ENCODE assay signal across 28 cellular contexts in genomic region chr1:3003941-3004270, GRCh38. TPM values are rescaled to one million over a fixed set of nuclear protein-coding genes. Genes with fewer than 3 reads are reported as not detected.
"Had no signal": no experiment of that assay in that cellular context is flagged by ENCODE, and none has a peak within 500 bp of the region (broad histone marks: within the 10 kb centered on the region; RNA-seq: fewer than 3 reads in every experiment).

No MANE protein-coding gene starts in this region.

- H3K27ac Mint-ChIP-seq: activated B cell treated with CpG ODN at 0.5 μM for 24 hours; activated CD8-positive, alpha-beta T cell treated with anti-CD3 and anti-CD28 coated beads, Interleukin-2, amount 10 ng/mL, durations not matched to agents 7 days and 5 days; activated naive CD8-positive, alpha-beta T cell treated with anti-CD3 and anti-CD28 coated beads for 36 hours; activated T-cell treated with anti-CD3 and anti-CD28 coated beads, Interleukin-2, amount 50 U/mL, for 72 hours; endodermal cell; memory B cell; nephron; T-cell had no signal

- H3K27ac ChIP-seq: epithelial cell of prostate, foreskin keratinocyte, left ventricle myocardium inferior, transverse colon, vagina had no signal

- H3K4me1 ChIP-seq: foreskin keratinocyte, left ventricle myocardium inferior, transverse colon, vagina had no signal

- H3K36me3 ChIP-seq: left ventricle myocardium inferior, transverse colon, vagina had no signal

- H3K27me3 Mint-ChIP-seq: memory B cell had no signal

- H3K36me3 Mint-ChIP-seq: T-cell had no signal

- DNase-seq: activated CD4-positive, alpha-beta T cell treated with anti-CD3 and anti-CD28 coated beads for 48 hours; activated CD8-positive, alpha-beta memory T cell treated with anti-CD3 and anti-CD28 coated beads, Interleukin-2, amount 50 U/mL, for 48 hours; activated CD8-positive, alpha-beta T cell treated with anti-CD3 and anti-CD28 coated beads, Interleukin-2, amount 10 ng/mL, durations not matched to agents 7 days and 5 days; activated gamma-delta T cell treated with Interleukin-2 at 50 U/mL for 16 hours; activated naive CD8-positive, alpha-beta T cell treated with anti-CD3 and anti-CD28 coated beads for 36 hours; activated T-cell treated with anti-CD3 and anti-CD28 coated beads, Interleukin-2, amount 50 U/mL, for 72 hours; amniotic stem cell; endodermal cell; foreskin keratinocyte; glutamatergic neuron; left ventricle myocardium inferior; retina; stimulated activated CD4-positive, alpha-beta T cell treated with anti-CD3 and anti-CD28 coated beads, Interleukin-2, amount 100 ng/mL, for 24 hours; stimulated activated naive CD8-positive, alpha-beta T cell treated with anti-CD3 and anti-CD28 coated beads, Interleukin-15, Interleukin-2, amounts not matched to agents 100 U/mL and 50 U/mL, for 24 hours; T-helper 9 cell; transverse colon had no signal

- H3K4me3 ChIP-seq: left ventricle myocardium inferior, transverse colon, vagina had no signal

- H3K9me3 ChIP-seq: vagina had no signal

- H3K4me1 Mint-ChIP-seq: activated B cell treated with CpG ODN at 0.5 μM for 24 hours; activated naive CD8-positive, alpha-beta T cell treated with anti-CD3 and anti-CD28 coated beads for 36 hours; endodermal cell; memory B cell; nephron; T-cell had no signal

- ATAC-seq: activated CD8-positive, alpha-beta T cell treated with anti-CD3 and anti-CD28 coated beads, Interleukin-2, amount 10 ng/mL, durations not matched to agents 7 days and 5 days; activated T-cell treated with anti-CD3 and anti-CD28 coated beads, Interleukin-2, amount 50 U/mL, for 72 hours; foreskin keratinocyte; SK-N-SH treated with all-trans-retinoic acid at 6 μM for 48 hours; stimulated activated naive CD8-positive, alpha-beta T cell treated with anti-CD3 and anti-CD28 coated beads, Interleukin-15, Interleukin-2, amounts not matched to agents 100 U/mL and 50 U/mL, for 24 hours; T-cell had no signal

- H3K27me3 ChIP-seq: foreskin keratinocyte, vagina had no signal

- H3K4me3 Mint-ChIP-seq: activated B cell treated with CpG ODN at 0.5 μM for 24 hours; activated CD8-positive, alpha-beta T cell treated with anti-CD3 and anti-CD28 coated beads, Interleukin-2, amount 10 ng/mL, durations not matched to agents 7 days and 5 days; activated naive CD8-positive, alpha-beta T cell treated with anti-CD3 and anti-CD28 coated beads for 36 hours; activated T-cell treated with anti-CD3 and anti-CD28 coated beads, Interleukin-2, amount 50 U/mL, for 72 hours; endodermal cell; memory B cell; nephron; T-cell had no signal

RNA-seq across cellular contexts. Expression of gene ACTRT2, which starts 17.4 kb away (rescaled TPM):
- total RNA-seq: activated B cell treated with CpG ODN at 0.5 μM for 24 hours; activated CD8-positive, alpha-beta T cell treated with anti-CD3 and anti-CD28 coated beads, Interleukin-2, amount 10 ng/mL, durations not matched to agents 7 days and 5 days; activated naive CD8-positive, alpha-beta T cell treated with anti-CD3 and anti-CD28 coated beads for 36 hours; activated T-cell treated with anti-CD3 and anti-CD28 coated beads, Interleukin-2, amount 50 U/mL, for 72 hours; cardiac septum; dermis microvascular lymphatic vessel endothelial cell; endodermal cell; fibroblast of lung; foreskin keratinocyte; left ventricle myocardium inferior; posterior vena cava; T-cell; transverse colon; vagina had no signal
- polyA plus RNA-seq: fibroblast of lung, foreskin keratinocyte, keratinocyte had no signal
